Comparison of ENCODE assay signal across 9 cellular contexts in genomic region chr10:99234739-99235468, GRCh38. TPM values are rescaled to one million over a fixed set of nuclear protein-coding genes. Genes with fewer than 3 reads are reported as not detected.
A peak's percentile ranks its signal among the peaks of the same experiment; 100 is the strongest.
DNase-seq lines count a peak whose midpoint lies in the region; ATAC-seq and TF ChIP-seq lines count a peak whose summit lies in the region.
"Had no signal": no experiment of that assay in that cellular context is flagged by ENCODE, and none has a peak within 500 bp of the region (broad histone marks: within the 10 kb centered on the region; RNA-seq: fewer than 3 reads in every experiment).

No MANE protein-coding gene starts in this region.

- TF ChIP-seq CTCF in SK-N-SH (IDR thresholded peaks at IDR 0.05) = no peak

- WGBS in SK-N-SH (ENCODE audit: low lambda C conversion rate) = 12% methylated on average over 17 of the region's 17 CpGs

- H3K27me3 ChIP-seq in SK-N-SH (ENCODE audit: insufficient read depth) (peaks cover 57% of the 10 kb centered on the region), rectal smooth muscle tissue (ENCODE audit: control insufficient read depth, insufficient read depth, low read length) (peaks cover 40% of the 10 kb centered on the region)

- peak overlapping the region; percentile 79 for H3K4me2 ChIP-seq in SK-N-SH

- TF ChIP-seq RAD21 in SK-N-SH (IDR thresholded peaks at IDR 0.05; ENCODE audit: low read length) = no peak

- H3K36me3 ChIP-seq in SK-N-SH (replicated peaks in 1 of 2; ENCODE audit: control insufficient read depth in 1 of 2, insufficient read depth in 2 of 2, low read length in 1 of 2) = no peaks in the 10 kb centered on the region
- no peaks in the 10 kb centered on the region for H3K36me3 ChIP-seq in rectal smooth muscle tissue (ENCODE audit: control insufficient read depth, insufficient read depth, low read length)

- ATAC-seq in HG02571 (IDR thresholded peaks at IDR 0.05; ENCODE audit: unreplicated experiment) (no peak), HG03521 (IDR thresholded peaks at IDR 0.05; ENCODE audit: unreplicated experiment) (no peak)

- no peak for TF ChIP-seq EP300 in SK-N-SH (IDR thresholded peaks at IDR 0.05; ENCODE audit: borderline replicate concordance in 1 of 2, low read depth in 1 of 2, low read length in 1 of 2)

- POLR2A ChIA-PET in SK-N-SH (lab: Yijun Ruan, JAX) = no interaction called here

- H3K4me3 ChIP-seq in SK-N-SH (ENCODE audit: low read depth in 2 of 2, low read length in 1 of 2) (no peak overlapping the region), rectal smooth muscle tissue (ENCODE audit: low read length) (peak overlapping the region; percentile 65)

- H4K20me1 ChIP-seq in SK-N-SH (ENCODE audit: insufficient read depth) = no peaks in the 10 kb centered on the region

- CTCF ChIA-PET in SK-N-SH (lab: Yijun Ruan, JAX) = interaction anchor here (0.7 to 3.1 kb wide), 7 partner anchors 8 to 970 kb away, joined by 3 to 12 read pairs (median 3); no protein-coding TSS in a partner anchor

- no peaks in the 10 kb centered on the region for H3F3A ChIP-seq in SK-N-SH (replicated peaks; ENCODE audit: insufficient read depth)

- no peaks in the 10 kb centered on the region for H3K9me2 ChIP-seq in SK-N-SH

- DNase-seq in Daoy (ENCODE audit: low read depth) (peak; percentile 3), SK-N-SH (no peak), fibroblast of peridontal ligament (ENCODE audit: extremely low read depth) (peak; percentile 12), HUDEP-2 (lab: John Stamatoyannopoulos, UW; ENCODE audit: unreplicated experiment in 76 of 76) (no peak), epidermal melanocyte (ENCODE audit: insufficient read length, low spot score) (no peak)

- no peak overlapping the region for H3K27ac ChIP-seq in SK-N-SH (ENCODE audit: low read depth in 2 of 2, low read length in 1 of 2)
- no peak overlapping the region for H3K27ac ChIP-seq in rectal smooth muscle tissue (ENCODE audit: low read depth, low read length)

- no peaks in the 10 kb centered on the region for H3K79me2 ChIP-seq in SK-N-SH (ENCODE audit: insufficient read depth)

- H3K9ac ChIP-seq in SK-N-SH (no peak overlapping the region), rectal smooth muscle tissue (ENCODE audit: low read length) (no peak overlapping the region)

- no peak overlapping the region for H2AFZ ChIP-seq in SK-N-SH (ENCODE audit: low read depth)

- H3K9me3 ChIP-seq in SK-N-SH = no peaks in the 10 kb centered on the region

- H3K4me1 ChIP-seq in SK-N-SH (ENCODE audit: control insufficient read depth in 1 of 2, insufficient read depth in 2 of 2, low read depth in 1 of 2, low read length in 1 of 2) (peaks cover 0 to 11% of the 10 kb centered on the region in 2 experiments; a peak in 1 of 4 replicates), rectal smooth muscle tissue (ENCODE audit: control insufficient read depth, insufficient read depth, low read length) (peaks cover 5% of the 10 kb centered on the region)

TF ChIP-seq in SK-N-SH, 30 proteins besides CTCF, POLR2A, EP300 and RAD21:
- no peak for TF ChIP-seq NFIC (IDR thresholded peaks at IDR 0.05; ENCODE audit: borderline replicate concordance)

RNA-seq across cellular contexts. Expression of gene HPSE2, which starts 0.7 kb away (rescaled TPM):
- total RNA-seq in Daoy (2014; rRNA removed; shearing (Covaris generic)) = 0.06 and 0.54 TPM in 2 replicates
- polyA plus RNA-seq in SK-N-SH (2012; rRNA removed) = not detected in 2 replicates
- polyA plus RNA-seq in SK-N-SH (2012; cell fraction: cytosol; rRNA removed) = not detected in 2 replicates
- 0.01 TPM in 1 of 2 replicates, not detected in the other for polyA plus RNA-seq in SK-N-SH (2012; cell fraction: nucleus; rRNA removed)
- polyA plus RNA-seq: liver had no signal

Comparison
In these comparisons a context has a peak if more than half of its experiments do, and no peak if none do; other contexts are left out.
1. DNase-seq: peak in Daoy (single experiment) and fibroblast of peridontal ligament (single experiment); none in SK-N-SH (single experiment), HUDEP-2 (0 of 76) and epidermal melanocyte (single experiment).